8 cellular contexts compared by ENCODE assay signal in genomic region chr12:53006810-53007742, GRCh38. TPM values are rescaled to one million over a fixed set of nuclear protein-coding genes. Genes with fewer than 3 reads are reported as not detected.
A peak's percentile ranks its signal among the peaks of the same experiment; 100 is the strongest.
DNase-seq lines count a peak whose midpoint lies in the region; ATAC-seq and TF ChIP-seq lines count a peak whose summit lies in the region.

No MANE protein-coding gene starts in this region.

- H3K36me3 ChIP-seq in Caco-2 (ENCODE audit: control insufficient read depth, insufficient read depth, low read length): peaks cover 2% of the 10 kb centered on the region; the same call in 1 of the 2 replicates
- H3K36me3 ChIP-seq in liver (ENCODE audit: control insufficient read depth in 4 of 4, insufficient read depth in 3 of 4, low read depth in 1 of 4, low read length in 3 of 4): peaks cover 0 to 3% (median 0%) of the 10 kb centered on the region in 4 donors

- no peak for TF ChIP-seq RAD21 in liver (IDR thresholded peaks at IDR 0.05)

- DNase-seq in Caco-2 (peak; percentile 84 to 89), NCI-H510A treated with DMSO at 0.1 percent for 48 hours (lab: John Stamatoyannopoulos, UW) (peak; percentile 84), dermis blood vessel endothelial cell (peak; percentile 78)
- peak; percentile 69 to 85 for DNase-seq in activated CD4-positive, alpha-beta T cell treated with anti-CD3 and anti-CD28 coated beads, Interleukin-2, amount 50 U/mL, for 24 hours (ENCODE audit: low read depth in 1 of 2, low spot score in 1 of 2)
- peak; percentile 88 for DNase-seq in stimulated activated CD4-positive, alpha-beta T cell treated with anti-CD3 and anti-CD28 coated beads, Interleukin-4, amount 100 ng/mL, for 24 hours

- H3K4me1 ChIP-seq in Caco-2: peaks cover 53% of the 10 kb centered on the region
- peaks cover 6 to 60% (median 56%) of the 10 kb centered on the region in 4 donors for H3K4me1 ChIP-seq in liver (ENCODE audit: control insufficient read depth in 4 of 4, insufficient read depth in 4 of 4, low read length in 3 of 4)

- CTCF ChIA-PET in Caco-2 (lab: Charles Lee): interaction anchor here (0.6 to 1.4 kb wide), 7 partner anchors 14 to 373 kb away, joined by 3 to 9 read pairs (median 5); partner anchors contain the start of genes CSAD, SP1 and ZNF740

- no peaks in the 10 kb centered on the region for H3K9me3 Mint-ChIP-seq in Caco-2 (ENCODE audit: unreplicated experiment)

- POLR2A ChIA-PET in Caco-2 (lab: Charles Lee): interaction anchor here (0.7 to 2.2 kb wide), 11 partner anchors 12 to 102 kb away, joined by 3 to 29 read pairs (median 9); partner anchors contain the start of genes KRT8 and SPRYD3

- H3K27ac ChIP-seq in liver (ENCODE audit: low read depth in 1 of 2, low read length in 2 of 2): peak overlapping the region; percentile 96 to 98

- H3K27ac Mint-ChIP-seq in Caco-2 (ENCODE audit: unreplicated experiment): peak overlapping the region; percentile 99

- H3K27me3 Mint-ChIP-seq in Caco-2 (ENCODE audit: insufficient read depth, unreplicated experiment): no peaks in the 10 kb centered on the region

- H3K36me3 Mint-ChIP-seq in Caco-2 (ENCODE audit: insufficient read depth, unreplicated experiment): peaks cover 71% of the 10 kb centered on the region

- peaks cover 24% of the 10 kb centered on the region for H3K4me1 Mint-ChIP-seq in Caco-2 (ENCODE audit: low read depth, unreplicated experiment)

- H3K9me3 ChIP-seq in Caco-2: no peaks in the 10 kb centered on the region
- no peaks in the 10 kb centered on the region for H3K9me3 ChIP-seq in liver (ENCODE audit: control insufficient read depth in 4 of 4, low read length in 3 of 4)

- ATAC-seq in HG02852 (IDR thresholded peaks at IDR 0.05; ENCODE audit: unreplicated experiment) (peak; percentile 18), HG02610 (IDR thresholded peaks at IDR 0.05; ENCODE audit: unreplicated experiment) (no peak)

- BruUV-seq in Caco-2 (replicated peaks; lab: Mats Ljungman, UMichigan): TSS peak; percentile 53

- 3% methylated on average over 43 of the region's 43 CpGs for WGBS in liver

- H3K27me3 ChIP-seq in Caco-2 (replicated peaks; ENCODE audit: control insufficient read depth, insufficient read depth, low read length): no peaks in the 10 kb centered on the region
- no peaks in the 10 kb centered on the region for H3K27me3 ChIP-seq in liver (ENCODE audit: control insufficient read depth in 4 of 4, insufficient read depth in 4 of 4, low read length in 3 of 4)

- intact Hi-C loops in Caco-2 (cut with micrococcal nuclease; ENCODE audit: unreplicated experiment): no loop called here

- H3K4me3 ChIP-seq in Caco-2 (ENCODE audit: low read depth, low read length): peak overlapping the region; percentile 98
- H3K4me3 ChIP-seq in liver (ENCODE audit: low read depth in 1 of 3, low read length in 3 of 3): peak overlapping the region; percentile 85 to 97 (median 93)

- TF ChIP-seq CTCF in Caco-2 (IDR thresholded peaks at IDR 0.05; ENCODE audit: insufficient read depth in 1 of 2, low read depth in 1 of 2, low read length in 1 of 2, severe bottlenecking in 1 of 2, unreplicated experiment in 1 of 2) (no peak), liver (IDR thresholded peaks at IDR 0.05; ENCODE audit: low read depth, low read length, missing input control) (no peak)

- H3K9ac ChIP-seq in liver (ENCODE audit: low read depth in 1 of 2, low read length in 2 of 2): peak overlapping the region; percentile 70 to 94

- peak overlapping the region; percentile 97 for H3K4me3 Mint-ChIP-seq in Caco-2 (ENCODE audit: unreplicated experiment)

TF ChIP-seq in liver, 16 proteins besides CTCF, POLR2A, EP300 and RAD21:
- TF ChIP-seq MAX (IDR thresholded peaks at IDR 0.05) (peak; percentile 56), HNF4A (conservative IDR thresholded peaks at IDR 0.05) (no peak), JUND (IDR thresholded peaks at IDR 0.05) (no peak), EGR1 (IDR thresholded peaks at IDR 0.05; ENCODE audit: low read depth in 2 of 2) (no peak), YY1 (IDR thresholded peaks at IDR 0.05) (no peak), HNF4G (IDR thresholded peaks at IDR 0.05) (no peak)
- TF ChIP-seq, protein P1, sequence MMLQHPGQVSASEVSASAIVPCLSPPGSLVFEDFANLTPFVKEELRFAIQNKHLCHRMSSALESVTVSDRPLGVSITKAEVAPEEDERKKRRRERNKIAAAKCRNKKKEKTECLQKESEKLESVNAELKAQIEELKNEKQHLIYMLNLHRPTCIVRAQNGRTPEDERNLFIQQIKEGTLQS (IDR thresholded peaks at IDR 0.05): no peak

RNA-seq across cellular contexts. Expression of gene EIF4B, which starts 0.8 kb away (rescaled TPM):
- total RNA-seq in Caco-2 (2022): 445 and 452 TPM in 2 replicates
- total RNA-seq in dermis blood vessel endothelial cell: 1,240 and 1,351 TPM in 2 replicates
- total RNA-seq in liver: 100 to 1,000 TPM; 264 to 273 TPM
- polyA plus RNA-seq in liver: 10 to 100 TPM; 32.1 to 73.2 TPM

RNA-seq across cellular contexts. Expression of gene TNS2, which starts 42.8 kb away (rescaled TPM):
- total RNA-seq in Caco-2 (2022) (2.4 and 4.4 TPM in 2 replicates), dermis blood vessel endothelial cell (56.2 and 56.5 TPM in 2 replicates), liver (10 to 100 TPM; 11.7 to 94.0 TPM)
- polyA plus RNA-seq in liver: 10 to 100 TPM; 44.7 to 47.2 TPM

RNA-seq across cellular contexts. Expression of gene KRT18, which starts 58.2 kb away (rescaled TPM):
- total RNA-seq in Caco-2 (2022) (2,564 and 2,674 TPM in 2 replicates), dermis blood vessel endothelial cell (257 and 322 TPM in 2 replicates), liver (100 to 1,000 TPM in 1 of 2 donors, 10 to 100 TPM in 1; 90.3 to 278 TPM)
- 100 to 1,000 TPM; 239 to 358 TPM for polyA plus RNA-seq in liver
